18 cellular contexts compared by ENCODE assay signal in genomic region chr3:72746412-72747411, GRCh38.
A peak's percentile ranks its signal among the peaks of the same experiment; 100 is the strongest.
DNase-seq lines count a peak whose midpoint lies in the region; ATAC-seq, FAIRE-seq and TF ChIP-seq lines count a peak whose summit lies in the region.
"Had no signal": no experiment of that assay in that cellular context is flagged by ENCODE, and none has a peak within 500 bp of the region (broad histone marks: within the 10 kb centered on the region; RNA-seq: fewer than 3 reads in every experiment).

No MANE protein-coding gene starts in this region.

- H3K4me3 ChIP-seq in astrocyte of the spinal cord (ENCODE audit: low read depth, low read length) (no peak overlapping the region), H7 (ENCODE audit: insufficient read depth, low read depth, low read length) (no peak overlapping the region)
- H3K4me3 ChIP-seq: psoas muscle, SJSA1 had no signal

- ATAC-seq in HG02885 (IDR thresholded peaks at IDR 0.05; ENCODE audit: poor library complexity, unreplicated experiment) = no peak
- ATAC-seq: left lobe of liver, psoas muscle had no signal

- H3K27ac ChIP-seq in 22Rv1 = peak overlapping the region; percentile 77
- H3K27ac ChIP-seq: psoas muscle, SJSA1 had no signal

- DNase-seq in astrocyte of the spinal cord (ENCODE audit: low read depth, low spot score) (peak; percentile 50), left kidney (ENCODE audit: low read depth, low spot score) (peak; percentile 66), G401 (ENCODE audit: low spot score) (no peak), KG1 (lab: John Stamatoyannopoulos, UW) (no peak), H7 (no peak)
- DNase-seq: activated CD8-positive, alpha-beta memory T cell treated with anti-CD3 and anti-CD28 coated beads, Interleukin-2, amount 50 U/mL, for 48 hours; COR-L47; naive B cell; NCI-H1694; NCI-H526 treated with DMSO at 0.1 percent for 48 hours; psoas muscle; T-helper 9 cell had no signal

- H3K27me3 ChIP-seq in H7 (ENCODE audit: control insufficient read depth, insufficient read depth, low read length) = no peaks in the 10 kb centered on the region
- H3K27me3 ChIP-seq: SJSA1 had no signal

- FAIRE-seq in G401.6 (lab: Jason Lieb, UNC) = peak; percentile 25
- FAIRE-seq: H54 had no signal

- no peak for TF ChIP-seq CTCF in 22Rv1 (IDR thresholded peaks at IDR 0.05)
- TF ChIP-seq CTCF in astrocyte of the spinal cord (IDR thresholded peaks at IDR 0.05; ENCODE audit: low read depth, low read length) = no peak

- no peaks in the 10 kb centered on the region for H3K36me3 ChIP-seq in H7 (replicated peaks; ENCODE audit: control insufficient read depth, insufficient read depth, low read length)
- H3K36me3 ChIP-seq: SJSA1 had no signal

- in situ Hi-C loops in astrocyte of the spinal cord (cut with HindIII; ENCODE audit: low sequenced_read_pairs) (no loop called here), G401 (cut with HindIII; ENCODE audit: low sequenced_read_pairs) (no loop called here)

Comparison
In these comparisons a context has a peak if more than half of its experiments do, and no peak if none do; other contexts are left out.
1. DNase-seq: peak in astrocyte of the spinal cord (single experiment) and left kidney (single experiment); none in G401 (single experiment), KG1 (single experiment) and H7 (single experiment).